21 cellular contexts compared by ENCODE assay signal in genomic region chr2:38290332-38290731, GRCh38.
"Had no signal": no experiment of that assay in that cellular context is flagged by ENCODE, and none has a peak within 500 bp of the region (broad histone marks: within the 10 kb centered on the region; RNA-seq: fewer than 3 reads in every experiment).

No MANE protein-coding gene starts in this region.

- H3K4me3 Mint-ChIP-seq: immature natural killer cell; memory B cell; mesothelial cell of epicardium; naive B cell; stimulated activated naive B cell treated with anti-CD40 and anti-IgM and Interleukin-4, amounts not matched to agents 10 μg/mL and 1 μg/mL and 100 μg/mL, for 72 hours; stimulated activated naive CD8-positive, alpha-beta T cell treated with anti-CD3 and anti-CD28 coated beads, Interleukin-15, amount 100 ng/mL, for 72 hours had no signal

- H3K4me3 ChIP-seq: esophagus muscularis mucosa, gastroesophageal sphincter, left ventricle myocardium inferior, lower lobe of right lung, psoas muscle, sigmoid colon, skin epidermis, testis, tibial nerve had no signal

- H3K4me1 ChIP-seq: left ventricle myocardium inferior, lower lobe of right lung, psoas muscle, testis, tibial nerve had no signal

- H3K27me3 ChIP-seq: esophagus muscularis mucosa, gastroesophageal sphincter, neutrophil, sigmoid colon, testis, tibial nerve had no signal

- H3K36me3 Mint-ChIP-seq: memory B cell, mesothelial cell of epicardium, naive B cell had no signal

- ATAC-seq: gastroesophageal sphincter; lower lobe of right lung; stimulated activated naive B cell treated with anti-CD40 and anti-IgM and Interleukin-4, amounts not matched to agents 10 μg/mL and 1 μg/mL and 100 μg/mL, for 72 hours; stimulated activated naive CD8-positive, alpha-beta T cell treated with anti-CD3 and anti-CD28 coated beads, Interleukin-15, amount 100 ng/mL, for 72 hours had no signal

- H3K27ac ChIP-seq: esophagus muscularis mucosa, gastroesophageal sphincter, left ventricle myocardium inferior, lower lobe of right lung, neutrophil, psoas muscle, sigmoid colon, skin epidermis, testis, tibial nerve had no signal

- H3K9me3 Mint-ChIP-seq: immature natural killer cell; memory B cell; mesothelial cell of epicardium; naive B cell; stimulated activated naive B cell treated with anti-CD40 and anti-IgM and Interleukin-4, amounts not matched to agents 10 μg/mL and 1 μg/mL and 100 μg/mL, for 72 hours; stimulated activated naive CD8-positive, alpha-beta T cell treated with anti-CD3 and anti-CD28 coated beads, Interleukin-15, amount 100 ng/mL, for 72 hours had no signal

- H3K4me1 Mint-ChIP-seq: immature natural killer cell; memory B cell; naive B cell; stimulated activated naive B cell treated with anti-CD40 and anti-IgM and Interleukin-4, amounts not matched to agents 10 μg/mL and 1 μg/mL and 100 μg/mL, for 72 hours; stimulated activated naive CD8-positive, alpha-beta T cell treated with anti-CD3 and anti-CD28 coated beads, Interleukin-15, amount 100 ng/mL, for 72 hours had no signal

- DNase-seq: effector memory CD4-positive, alpha-beta T cell; glutamatergic neuron; immature natural killer cell; left ventricle myocardium inferior; lower lobe of right lung; naive B cell; psoas muscle; retina; sigmoid colon; stimulated activated CD4-positive, alpha-beta T cell treated with anti-CD3 and anti-CD28 coated beads, Interleukin-2, amount 100 ng/mL, for 24 hours; stimulated activated CD4-positive, alpha-beta T cell treated with anti-CD3 and anti-CD28 coated beads, Interleukin-4, amount 100 ng/mL, for 4 hours; stimulated activated naive B cell treated with anti-CD40 and anti-IgM and Interleukin-4, amounts not matched to agents 10 μg/mL and 1 μg/mL and 100 μg/mL, for 72 hours; stimulated activated naive CD8-positive, alpha-beta T cell treated with anti-CD3 and anti-CD28 coated beads, Interleukin-15, amount 100 ng/mL, for 72 hours; testis had no signal

- H3K27ac Mint-ChIP-seq: immature natural killer cell; memory B cell; mesothelial cell of epicardium; naive B cell; stimulated activated naive B cell treated with anti-CD40 and anti-IgM and Interleukin-4, amounts not matched to agents 10 μg/mL and 1 μg/mL and 100 μg/mL, for 72 hours; stimulated activated naive CD8-positive, alpha-beta T cell treated with anti-CD3 and anti-CD28 coated beads, Interleukin-15, amount 100 ng/mL, for 72 hours had no signal

- H3K9me3 ChIP-seq: esophagus muscularis mucosa, gastroesophageal sphincter, left ventricle myocardium inferior, lower lobe of right lung, neutrophil, psoas muscle, sigmoid colon, testis, tibial nerve had no signal
